Comparison of ENCODE assay signal across 26 cellular contexts in genomic region chr10:28937959-28938358, GRCh38.
"Had no signal": no experiment of that assay in that cellular context is flagged by ENCODE, and none has a peak within 500 bp of the region (broad histone marks: within the 10 kb centered on the region; RNA-seq: fewer than 3 reads in every experiment).

No MANE protein-coding gene starts in this region.

- H3K27ac ChIP-seq: left ventricle myocardium inferior, neural progenitor cell, neutrophil, parathyroid adenoma, psoas muscle, skin epidermis, stomach, testis, thyroid gland, transverse colon, upper lobe of right lung had no signal

- H3K4me3 ChIP-seq: left ventricle myocardium inferior, lung, neural progenitor cell, psoas muscle, skin epidermis, stomach, testis, thyroid gland, transverse colon, upper lobe of right lung had no signal

- H3K27me3 ChIP-seq: stomach, testis, thyroid gland, transverse colon, upper lobe of right lung had no signal

- H3K4me2 ChIP-seq: neural progenitor cell had no signal

- H3K9me3 ChIP-seq: left ventricle myocardium inferior, neutrophil, psoas muscle, stomach, testis, thyroid gland, transverse colon, upper lobe of right lung had no signal

- H3K79me2 ChIP-seq: parathyroid adenoma had no signal

- DNase-seq: islet precursor cell; left ventricle myocardium inferior; mesendoderm; naive B cell; natural killer cell; nephron progenitor cell; occipital lobe; psoas muscle; stimulated activated CD4-positive, alpha-beta T cell treated with anti-CD3 and anti-CD28 coated beads, Interleukin-12 subunit alpha, Interleukin-12 subunit beta, amount 100 ng/mL, for 4 hours; stimulated activated CD4-positive, alpha-beta T cell treated with anti-CD3 and anti-CD28 coated beads, Interleukin-15, amount 100 ng/mL, for 24 hours; stimulated activated CD4-positive, alpha-beta T cell treated with anti-CD3 and anti-CD28 coated beads, Interleukin-2, amount 100 ng/mL, for 24 hours; stimulated activated CD4-positive, alpha-beta T cell treated with anti-CD3 and anti-CD28 coated beads, Interleukin-4, amount 100 ng/mL, for 1 hour; stimulated activated naive B cell treated with anti-CD40 and anti-IgM and Interleukin-4, amounts not matched to agents 10 μg/mL and 1 μg/mL and 100 μg/mL, for 72 hours; stimulated activated naive CD8-positive, alpha-beta T cell treated with anti-CD3 and anti-CD28 coated beads, Interleukin-15, Interleukin-2, amounts not matched to agents 100 U/mL and 50 U/mL, for 24 hours; stomach; testis; thyroid gland; transverse colon; upper lobe of right lung had no signal

- FAIRE-seq: urothelium cell line had no signal

- H3K9ac ChIP-seq: neural progenitor cell, parathyroid adenoma had no signal

- H3K4me1 ChIP-seq: parathyroid adenoma, testis, thyroid gland had no signal

- H2AFZ ChIP-seq: neural progenitor cell, parathyroid adenoma had no signal

- ATAC-seq: natural killer cell; psoas muscle; sciatic nerve; stimulated activated naive B cell treated with anti-CD40 and anti-IgM and Interleukin-4, amounts not matched to agents 10 μg/mL and 1 μg/mL and 100 μg/mL, for 72 hours; stimulated activated naive CD8-positive, alpha-beta T cell treated with anti-CD3 and anti-CD28 coated beads, Interleukin-15, Interleukin-2, amounts not matched to agents 100 U/mL and 50 U/mL, for 24 hours; upper lobe of right lung had no signal

- H3K36me3 ChIP-seq: left ventricle myocardium inferior, neural progenitor cell, neutrophil, stomach, thyroid gland, transverse colon, upper lobe of right lung had no signal
